ENCODE assay signal across 1 cellular context in the genomic region with DNA sequence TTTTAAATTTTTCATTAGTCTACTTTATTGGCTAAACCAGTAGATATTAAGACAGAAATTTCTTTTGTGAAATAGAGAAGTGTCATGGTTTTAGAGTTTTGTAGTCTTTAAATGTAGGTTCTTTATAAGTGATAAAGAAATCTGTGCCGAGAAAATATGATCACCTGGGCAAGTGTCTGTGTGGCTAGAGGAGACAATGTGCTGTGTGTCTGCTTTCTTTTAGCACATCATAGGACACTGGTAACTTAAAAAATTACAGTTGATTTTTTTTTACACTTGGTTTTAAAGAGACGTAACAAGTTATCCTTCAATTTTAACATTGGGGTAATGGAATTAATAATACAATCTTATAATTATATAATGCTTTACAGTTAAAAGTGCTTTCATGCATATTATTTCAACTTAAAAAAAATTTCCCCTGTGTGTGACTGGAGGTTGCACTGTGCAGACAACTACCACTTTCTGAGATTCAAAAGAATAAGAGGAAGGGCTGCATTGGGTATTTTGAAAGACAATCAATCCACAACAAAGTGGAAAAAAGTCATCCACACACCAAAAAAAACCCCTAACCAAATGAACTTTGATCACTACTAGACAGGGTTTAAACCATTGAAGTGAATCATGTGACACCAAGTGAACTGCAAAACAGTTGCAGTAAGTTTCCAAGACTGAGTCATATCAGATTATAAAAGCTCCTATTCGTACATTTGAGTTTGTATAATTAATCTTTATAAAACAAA.
TF ChIP-seq lines count a peak whose summit lies in the region.

No MANE protein-coding gene starts in this region.

TF ChIP-seq in HepG2, 621 proteins besides CTCF, POLR2A, EP300 and RAD21 (continued from another document and continues in another):
- TF ChIP-seq, protein P1, sequence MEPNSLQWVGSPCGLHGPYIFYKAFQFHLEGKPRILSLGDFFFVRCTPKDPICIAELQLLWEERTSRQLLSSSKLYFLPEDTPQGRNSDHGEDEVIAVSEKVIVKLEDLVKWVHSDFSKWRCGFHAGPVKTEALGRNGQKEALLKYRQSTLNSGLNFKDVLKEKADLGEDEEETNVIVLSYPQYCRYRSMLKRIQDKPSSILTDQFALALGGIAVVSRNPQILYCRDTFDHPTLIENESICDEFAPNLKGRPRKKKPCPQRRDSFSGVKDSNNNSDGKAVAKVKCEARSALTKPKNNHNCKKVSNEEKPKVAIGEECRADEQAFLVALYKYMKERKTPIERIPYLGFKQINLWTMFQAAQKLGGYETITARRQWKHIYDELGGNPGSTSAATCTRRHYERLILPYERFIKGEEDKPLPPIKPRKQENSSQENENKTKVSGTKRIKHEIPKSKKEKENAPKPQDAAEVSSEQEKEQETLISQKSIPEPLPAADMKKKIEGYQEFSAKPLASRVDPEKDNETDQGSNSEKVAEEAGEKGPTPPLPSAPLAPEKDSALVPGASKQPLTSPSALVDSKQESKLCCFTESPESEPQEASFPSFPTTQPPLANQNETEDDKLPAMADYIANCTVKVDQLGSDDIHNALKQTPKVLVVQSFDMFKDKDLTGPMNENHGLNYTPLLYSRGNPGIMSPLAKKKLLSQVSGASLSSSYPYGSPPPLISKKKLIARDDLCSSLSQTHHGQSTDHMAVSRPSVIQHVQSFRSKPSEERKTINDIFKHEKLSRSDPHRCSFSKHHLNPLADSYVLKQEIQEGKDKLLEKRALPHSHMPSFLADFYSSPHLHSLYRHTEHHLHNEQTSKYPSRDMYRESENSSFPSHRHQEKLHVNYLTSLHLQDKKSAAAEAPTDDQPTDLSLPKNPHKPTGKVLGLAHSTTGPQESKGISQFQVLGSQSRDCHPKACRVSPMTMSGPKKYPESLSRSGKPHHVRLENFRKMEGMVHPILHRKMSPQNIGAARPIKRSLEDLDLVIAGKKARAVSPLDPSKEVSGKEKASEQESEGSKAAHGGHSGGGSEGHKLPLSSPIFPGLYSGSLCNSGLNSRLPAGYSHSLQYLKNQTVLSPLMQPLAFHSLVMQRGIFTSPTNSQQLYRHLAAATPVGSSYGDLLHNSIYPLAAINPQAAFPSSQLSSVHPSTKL (CRISPR knock-in tag; IDR thresholded peaks at IDR 0.05) = peak; percentile 61
- TF ChIP-seq CREM (IDR thresholded peaks at IDR 0.05) (peak; percentile 39), CREM (CRISPR knock-in tag; IDR thresholded peaks at IDR 0.05) (no peak), THRA (CRISPR knock-in tag; IDR thresholded peaks at IDR 0.05; ENCODE audit: borderline replicate concordance) (peak; percentile 42; the same call in 1 of the 2 replicates), HNRNPK (IDR thresholded peaks at IDR 0.05; ENCODE audit: low read depth, low read length, poor library complexity, severe bottlenecking) (no peak), HNRNPL (IDR thresholded peaks at IDR 0.05; ENCODE audit: low read depth, low read length) (no peak), SAP130 (CRISPR knock-in tag; IDR thresholded peaks at IDR 0.05; ENCODE audit: low read depth) (peak; percentile 63), KAT8 (CRISPR knock-in tag; IDR thresholded peaks at IDR 0.05) (peak; percentile 68; the same call in 1 of the 2 replicates), PRMT3 (CRISPR knock-in tag; IDR thresholded peaks at IDR 0.05; ENCODE audit: borderline replicate concordance, low read depth) (no peak), BORCS8-MEF2B (CRISPR knock-in tag; IDR thresholded peaks at IDR 0.05) (no peak), MEIS1 (CRISPR knock-in tag; IDR thresholded peaks at IDR 0.05; ENCODE audit: borderline replicate concordance) (no peak), SRF (IDR thresholded peaks at IDR 0.05; ENCODE audit: low read depth, low read length) (no peak), ZMAT3 (CRISPR knock-in tag; conservative IDR thresholded peaks at IDR 0.05) (no peak), FOXO1 (CRISPR knock-in tag; IDR thresholded peaks at IDR 0.05) (no peak), FUBP1 (CRISPR knock-in tag; IDR thresholded peaks at IDR 0.05; ENCODE audit: borderline replicate concordance) (no peak), ATF5 (CRISPR knock-in tag; IDR thresholded peaks at IDR 0.05; ENCODE audit: low read depth) (no peak), TBX3 (IDR thresholded peaks at IDR 0.05; ENCODE audit: borderline replicate concordance) (no peak), ZNF484 (CRISPR knock-in tag; IDR thresholded peaks at IDR 0.05; ENCODE audit: borderline replicate concordance, low read depth) (no peak), ZSCAN12 (CRISPR knock-in tag; IDR thresholded peaks at IDR 0.05) (no peak), CEBPG (CRISPR knock-in tag; IDR thresholded peaks at IDR 0.05) (peak; percentile 39), ZNF746 (CRISPR knock-in tag; IDR thresholded peaks at IDR 0.05) (no peak), ZNF704 (CRISPR knock-in tag; IDR thresholded peaks at IDR 0.05; ENCODE audit: borderline replicate concordance) (no peak), XBP1 (CRISPR knock-in tag; IDR thresholded peaks at IDR 0.05) (no peak), HCFC1 (IDR thresholded peaks at IDR 0.05; ENCODE audit: low read depth, low read length) (no peak), MLX (CRISPR knock-in tag; IDR thresholded peaks at IDR 0.05) (0 out of 2 replicates have a peak, but pooled peaks have one; percentile 36), TCF7 (IDR thresholded peaks at IDR 0.05; ENCODE audit: low read depth) (peak; percentile 58), ZSCAN9 (CRISPR knock-in tag; IDR thresholded peaks at IDR 0.05; ENCODE audit: borderline replicate concordance) (peak; percentile 44; the same call in 1 of the 2 replicates), SOX5 (CRISPR knock-in tag; IDR thresholded peaks at IDR 0.05; ENCODE audit: borderline replicate concordance) (peak; percentile 83; the same call in 1 of the 2 replicates)
- TF ChIP-seq, protein P2, sequence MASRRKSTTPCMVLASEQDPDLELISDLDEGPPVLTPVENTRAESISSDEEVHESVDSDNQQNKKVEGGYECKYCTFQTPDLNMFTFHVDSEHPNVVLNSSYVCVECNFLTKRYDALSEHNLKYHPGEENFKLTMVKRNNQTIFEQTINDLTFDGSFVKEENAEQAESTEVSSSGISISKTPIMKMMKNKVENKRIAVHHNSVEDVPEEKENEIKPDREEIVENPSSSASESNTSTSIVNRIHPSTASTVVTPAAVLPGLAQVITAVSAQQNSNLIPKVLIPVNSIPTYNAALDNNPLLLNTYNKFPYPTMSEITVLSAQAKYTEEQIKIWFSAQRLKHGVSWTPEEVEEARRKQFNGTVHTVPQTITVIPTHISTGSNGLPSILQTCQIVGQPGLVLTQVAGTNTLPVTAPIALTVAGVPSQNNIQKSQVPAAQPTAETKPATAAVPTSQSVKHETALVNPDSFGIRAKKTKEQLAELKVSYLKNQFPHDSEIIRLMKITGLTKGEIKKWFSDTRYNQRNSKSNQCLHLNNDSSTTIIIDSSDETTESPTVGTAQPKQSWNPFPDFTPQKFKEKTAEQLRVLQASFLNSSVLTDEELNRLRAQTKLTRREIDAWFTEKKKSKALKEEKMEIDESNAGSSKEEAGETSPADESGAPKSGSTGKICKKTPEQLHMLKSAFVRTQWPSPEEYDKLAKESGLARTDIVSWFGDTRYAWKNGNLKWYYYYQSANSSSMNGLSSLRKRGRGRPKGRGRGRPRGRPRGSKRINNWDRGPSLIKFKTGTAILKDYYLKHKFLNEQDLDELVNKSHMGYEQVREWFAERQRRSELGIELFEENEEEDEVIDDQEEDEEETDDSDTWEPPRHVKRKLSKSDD (CRISPR knock-in tag; IDR thresholded peaks at IDR 0.05; ENCODE audit: low read depth) = no peak
- TF ChIP-seq, protein P3, sequence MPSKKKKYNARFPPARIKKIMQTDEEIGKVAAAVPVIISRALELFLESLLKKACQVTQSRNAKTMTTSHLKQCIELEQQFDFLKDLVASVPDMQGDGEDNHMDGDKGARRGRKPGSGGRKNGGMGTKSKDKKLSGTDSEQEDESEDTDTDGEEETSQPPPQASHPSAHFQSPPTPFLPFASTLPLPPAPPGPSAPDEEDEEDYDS (CRISPR knock-in tag; IDR thresholded peaks at IDR 0.05) = no peak
- TF ChIP-seq, protein P4, sequence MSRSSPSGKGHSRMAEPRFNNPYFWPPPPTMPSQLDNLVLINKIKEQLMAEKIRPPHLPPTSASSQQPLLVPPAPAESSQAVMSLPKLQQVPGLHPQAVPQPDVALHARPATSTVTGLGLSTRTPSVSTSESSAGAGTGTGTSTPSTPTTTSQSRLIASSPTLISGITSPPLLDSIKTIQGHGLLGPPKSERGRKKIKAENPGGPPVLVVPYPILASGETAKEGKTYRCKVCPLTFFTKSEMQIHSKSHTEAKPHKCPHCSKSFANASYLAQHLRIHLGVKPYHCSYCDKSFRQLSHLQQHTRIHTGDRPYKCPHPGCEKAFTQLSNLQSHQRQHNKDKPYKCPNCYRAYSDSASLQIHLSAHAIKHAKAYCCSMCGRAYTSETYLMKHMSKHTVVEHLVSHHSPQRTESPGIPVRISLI (CRISPR knock-in tag; IDR thresholded peaks at IDR 0.05; ENCODE audit: borderline replicate concordance) = peak; percentile 93
- TF ChIP-seq, protein P5, sequence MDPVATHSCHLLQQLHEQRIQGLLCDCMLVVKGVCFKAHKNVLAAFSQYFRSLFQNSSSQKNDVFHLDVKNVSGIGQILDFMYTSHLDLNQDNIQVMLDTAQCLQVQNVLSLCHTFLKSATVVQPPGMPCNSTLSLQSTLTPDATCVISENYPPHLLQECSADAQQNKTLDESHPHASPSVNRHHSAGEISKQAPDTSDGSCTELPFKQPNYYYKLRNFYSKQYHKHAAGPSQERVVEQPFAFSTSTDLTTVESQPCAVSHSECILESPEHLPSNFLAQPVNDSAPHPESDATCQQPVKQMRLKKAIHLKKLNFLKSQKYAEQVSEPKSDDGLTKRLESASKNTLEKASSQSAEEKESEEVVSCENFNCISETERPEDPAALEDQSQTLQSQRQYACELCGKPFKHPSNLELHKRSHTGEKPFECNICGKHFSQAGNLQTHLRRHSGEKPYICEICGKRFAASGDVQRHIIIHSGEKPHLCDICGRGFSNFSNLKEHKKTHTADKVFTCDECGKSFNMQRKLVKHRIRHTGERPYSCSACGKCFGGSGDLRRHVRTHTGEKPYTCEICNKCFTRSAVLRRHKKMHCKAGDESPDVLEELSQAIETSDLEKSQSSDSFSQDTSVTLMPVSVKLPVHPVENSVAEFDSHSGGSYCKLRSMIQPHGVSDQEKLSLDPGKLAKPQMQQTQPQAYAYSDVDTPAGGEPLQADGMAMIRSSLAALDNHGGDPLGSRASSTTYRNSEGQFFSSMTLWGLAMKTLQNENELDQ (CRISPR knock-in tag; IDR thresholded peaks at IDR 0.05; ENCODE audit: borderline replicate concordance) = no peak
- TF ChIP-seq, protein P6, sequence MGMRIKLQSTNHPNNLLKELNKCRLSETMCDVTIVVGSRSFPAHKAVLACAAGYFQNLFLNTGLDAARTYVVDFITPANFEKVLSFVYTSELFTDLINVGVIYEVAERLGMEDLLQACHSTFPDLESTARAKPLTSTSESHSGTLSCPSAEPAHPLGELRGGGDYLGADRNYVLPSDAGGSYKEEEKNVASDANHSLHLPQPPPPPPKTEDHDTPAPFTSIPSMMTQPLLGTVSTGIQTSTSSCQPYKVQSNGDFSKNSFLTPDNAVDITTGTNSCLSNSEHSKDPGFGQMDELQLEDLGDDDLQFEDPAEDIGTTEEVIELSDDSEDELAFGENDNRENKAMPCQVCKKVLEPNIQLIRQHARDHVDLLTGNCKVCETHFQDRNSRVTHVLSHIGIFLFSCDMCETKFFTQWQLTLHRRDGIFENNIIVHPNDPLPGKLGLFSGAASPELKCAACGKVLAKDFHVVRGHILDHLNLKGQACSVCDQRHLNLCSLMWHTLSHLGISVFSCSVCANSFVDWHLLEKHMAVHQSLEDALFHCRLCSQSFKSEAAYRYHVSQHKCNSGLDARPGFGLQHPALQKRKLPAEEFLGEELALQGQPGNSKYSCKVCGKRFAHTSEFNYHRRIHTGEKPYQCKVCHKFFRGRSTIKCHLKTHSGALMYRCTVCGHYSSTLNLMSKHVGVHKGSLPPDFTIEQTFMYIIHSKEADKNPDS (CRISPR knock-in tag; IDR thresholded peaks at IDR 0.05) = no peak
